6 cellular contexts compared by ENCODE assay signal in the genomic region with DNA sequence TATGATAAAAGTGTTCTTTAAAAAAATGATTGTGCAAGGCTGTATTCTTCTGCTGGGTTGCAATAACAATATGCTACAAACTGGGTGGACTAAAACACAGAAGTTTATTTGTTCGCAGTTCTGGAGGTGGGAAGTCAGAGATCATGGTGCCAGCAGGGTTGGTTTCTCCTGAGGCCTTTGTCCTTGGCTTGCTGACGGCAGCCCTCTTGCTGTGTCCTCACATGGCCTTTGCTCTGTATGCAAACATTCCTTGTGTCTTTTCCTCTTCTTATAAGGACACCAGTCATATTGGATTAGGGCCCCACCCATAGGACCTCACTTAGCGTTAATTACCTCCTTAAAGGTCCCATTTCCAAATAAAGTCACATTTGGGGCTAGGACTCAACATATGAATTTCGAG.
"Had no signal": no experiment of that assay in that cellular context is flagged by ENCODE, and none has a peak within 500 bp of the region (broad histone marks: within the 10 kb centered on the region; RNA-seq: fewer than 3 reads in every experiment).

No MANE protein-coding gene starts in this region.

- DNase-seq: IMR-90, KBM-7, KG1 had no signal

- H3K27ac ChIP-seq: HL-60 had no signal

- ATAC-seq: HepG2, K562 had no signal

- H3K4me3 ChIP-seq: K562 had no signal
